1 cellular context compared by ENCODE assay signal in the genomic region with DNA sequence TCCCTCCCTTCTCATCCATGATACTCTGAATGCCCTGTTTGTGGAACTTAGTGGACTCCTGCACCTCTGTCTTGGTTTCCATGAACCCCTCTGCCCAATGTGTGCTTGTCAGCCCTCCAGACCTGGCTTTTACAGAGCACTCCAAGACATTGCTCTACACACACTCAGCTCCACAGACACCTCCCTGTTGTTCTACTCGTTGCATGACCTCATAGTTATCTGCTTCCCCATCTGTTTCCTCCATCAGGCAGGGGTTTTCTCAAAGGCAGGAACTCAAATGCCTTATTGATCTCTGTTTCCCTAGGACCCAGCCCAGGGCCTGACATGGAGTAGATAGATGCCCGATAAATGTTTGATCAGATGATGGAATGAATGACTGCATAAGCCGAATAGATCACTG.
TF ChIP-seq lines count a peak whose summit lies in the region.

No MANE protein-coding gene starts in this region.

TF ChIP-seq in K562, 482 proteins besides CTCF, POLR2A, EP300 and RAD21 (continued from another document):
- TF ChIP-seq CTCFL (IDR thresholded peaks at IDR 0.05; ENCODE audit: borderline replicate concordance, insufficient read depth, low read depth, low read length, poor library complexity, severe bottlenecking) = no peak
- no peak for TF ChIP-seq DDX20 (tag; IDR thresholded peaks at IDR 0.05; ENCODE audit: low read depth)
- no peak for TF ChIP-seq ELF4 (CRISPR knock-in tag; IDR thresholded peaks at IDR 0.05)
- TF ChIP-seq HNRNPH1 (optimal IDR thresholded peaks at IDR 0.05; ENCODE audit: low read depth, low read length) = no peak
- no peak for TF ChIP-seq L3MBTL2 (IDR thresholded peaks at IDR 0.05)
- no peak for TF ChIP-seq GMEB1 (CRISPR knock-in tag; IDR thresholded peaks at IDR 0.05)
- no peak for TF ChIP-seq ZNF311 (CRISPR knock-in tag; IDR thresholded peaks at IDR 0.05)
- TF ChIP-seq HINFP (tag; conservative IDR thresholded peaks at IDR 0.05; ENCODE audit: low read depth) = no peak
- TF ChIP-seq DPF2 (IDR thresholded peaks at IDR 0.05) = peak; percentile 77
